ENCODE assay signal across 14 cellular contexts in genomic region chrY:2949590-2950252, GRCh38. TPM values are rescaled to one million over a fixed set of nuclear protein-coding genes. Genes with fewer than 3 reads are reported as not detected.
DNase-seq lines count a peak whose midpoint lies in the region; ATAC-seq and TF ChIP-seq lines count a peak whose summit lies in the region.
"Had no signal": no experiment of that assay in that cellular context is flagged by ENCODE, and none has a peak within 500 bp of the region (broad histone marks: within the 10 kb centered on the region; RNA-seq: fewer than 3 reads in every experiment).

No MANE protein-coding gene starts in this region.

- H3K36me3 ChIP-seq in breast epithelium = no peaks in the 10 kb centered on the region
- H3K36me3 ChIP-seq: adrenal gland, pancreas, upper lobe of right lung had no signal

- peak; percentile 68 for ATAC-seq in HG02973 (IDR thresholded peaks at IDR 0.05; ENCODE audit: unreplicated experiment)
- peak; percentile 87 for ATAC-seq in stimulated activated memory B cell treated with anti-CD40 and anti-IgM and Interleukin-4, amounts not matched to agents 10 μg/mL and 1 μg/mL and 100 μg/mL, for 72 hours
- ATAC-seq: heart left ventricle, pancreas, upper lobe of right lung had no signal

- no peaks in the 10 kb centered on the region for H3K27me3 Mint-ChIP-seq in activated CD4-positive, alpha-beta T cell treated with anti-CD3 and anti-CD28 coated beads, Interleukin-2, amount 10 ng/mL, durations not matched to agents 24 days and 14 days
- H3K27me3 Mint-ChIP-seq in stimulated activated memory B cell treated with anti-CD40 and anti-IgM and Interleukin-4, amounts not matched to agents 10 μg/mL and 1 μg/mL and 100 μg/mL, for 72 hours = no peaks in the 10 kb centered on the region

- TF ChIP-seq CTCF in breast epithelium (IDR thresholded peaks at IDR 0.05) = no peak

- no peaks in the 10 kb centered on the region for H3K27me3 ChIP-seq in breast epithelium
- H3K27me3 ChIP-seq: adrenal gland, heart left ventricle, pancreas, upper lobe of right lung had no signal

- H3K27ac Mint-ChIP-seq in activated CD4-positive, alpha-beta T cell treated with anti-CD3 and anti-CD28 coated beads, Interleukin-2, amount 10 ng/mL, durations not matched to agents 24 days and 14 days = peak overlapping the region; percentile 62
- peak overlapping the region; percentile 79 for H3K27ac Mint-ChIP-seq in stimulated activated memory B cell treated with anti-CD40 and anti-IgM and Interleukin-4, amounts not matched to agents 10 μg/mL and 1 μg/mL and 100 μg/mL, for 72 hours

- no peaks in the 10 kb centered on the region for H3K4me1 ChIP-seq in breast epithelium
- H3K4me1 ChIP-seq: adrenal gland, pancreas, upper lobe of right lung had no signal

- H3K36me3 Mint-ChIP-seq in activated CD4-positive, alpha-beta T cell treated with anti-CD3 and anti-CD28 coated beads, Interleukin-2, amount 10 ng/mL, durations not matched to agents 24 days and 14 days (ENCODE audit: low read depth) = peaks cover 8% of the 10 kb centered on the region
- H3K36me3 Mint-ChIP-seq in stimulated activated memory B cell treated with anti-CD40 and anti-IgM and Interleukin-4, amounts not matched to agents 10 μg/mL and 1 μg/mL and 100 μg/mL, for 72 hours = peaks cover 9% of the 10 kb centered on the region

- TF ChIP-seq POLR2A in breast epithelium (IDR thresholded peaks at IDR 0.05) = no peak

- no peak overlapping the region for H3K4me3 Mint-ChIP-seq in activated CD4-positive, alpha-beta T cell treated with anti-CD3 and anti-CD28 coated beads, Interleukin-2, amount 10 ng/mL, durations not matched to agents 24 days and 14 days
- H3K4me3 Mint-ChIP-seq in stimulated activated memory B cell treated with anti-CD40 and anti-IgM and Interleukin-4, amounts not matched to agents 10 μg/mL and 1 μg/mL and 100 μg/mL, for 72 hours = no peak overlapping the region

- intact Hi-C loops in activated CD4-positive, alpha-beta T cell treated with anti-CD3 and anti-CD28 coated beads, Interleukin-2, amount 10 ng/mL, durations not matched to agents 24 days and 14 days (cut with micrococcal nuclease) = loop anchor here (5.0 kb wide), 1 partner anchor 53 kb away; no protein-coding TSS in a partner anchor
- intact Hi-C loops in breast epithelium (cut with DNase I; ENCODE audit: low total_unique reads) = no loop called here

- DNase-seq in activated effector memory CD4-positive, alpha-beta T cell treated with anti-CD3 and anti-CD28 coated beads, Interleukin-2, amount 50 U/mL, for 16 hours = peak; percentile 72
- no peak for DNase-seq in activated effector memory CD4-positive, alpha-beta T cell treated with Interleukin-2 at 50 U/mL for 16 hours
- no peak for DNase-seq in activated CD4-positive, alpha-beta T cell treated with anti-CD3 and anti-CD28 coated beads, Interleukin-2, amount 10 ng/mL, durations not matched to agents 24 days and 14 days
- DNase-seq in inferior parietal cortex (ENCODE audit: extremely low spot score) = no peak
- DNase-seq in NCI-H2029 treated with DMSO at 0.1 percent for 48 hours (lab: John Stamatoyannopoulos, UW) = no peak
- DNase-seq in breast epithelium (ENCODE audit: low spot score in 2 of 2) = no peak
- DNase-seq: adrenal gland, heart left ventricle, NCI-H446, pancreas, upper lobe of right lung had no signal

- H3K27ac ChIP-seq in breast epithelium = no peak overlapping the region
- H3K27ac ChIP-seq: adrenal gland, heart left ventricle, pancreas, upper lobe of right lung had no signal

- no peak overlapping the region for H3K4me3 ChIP-seq in breast epithelium
- H3K4me3 ChIP-seq: adrenal gland, heart left ventricle, pancreas, upper lobe of right lung had no signal

- H3K9me3 Mint-ChIP-seq in activated CD4-positive, alpha-beta T cell treated with anti-CD3 and anti-CD28 coated beads, Interleukin-2, amount 10 ng/mL, durations not matched to agents 24 days and 14 days = no peaks in the 10 kb centered on the region
- H3K9me3 Mint-ChIP-seq in stimulated activated memory B cell treated with anti-CD40 and anti-IgM and Interleukin-4, amounts not matched to agents 10 μg/mL and 1 μg/mL and 100 μg/mL, for 72 hours = no peaks in the 10 kb centered on the region

- H3K9me3 ChIP-seq in breast epithelium = no peaks in the 10 kb centered on the region
- H3K9me3 ChIP-seq: adrenal gland, heart left ventricle, pancreas, upper lobe of right lung had no signal

- peaks cover 20% of the 10 kb centered on the region for H3K4me1 Mint-ChIP-seq in activated CD4-positive, alpha-beta T cell treated with anti-CD3 and anti-CD28 coated beads, Interleukin-2, amount 10 ng/mL, durations not matched to agents 24 days and 14 days
- peaks cover 34% of the 10 kb centered on the region for H3K4me1 Mint-ChIP-seq in stimulated activated memory B cell treated with anti-CD40 and anti-IgM and Interleukin-4, amounts not matched to agents 10 μg/mL and 1 μg/mL and 100 μg/mL, for 72 hours

RNA-seq across cellular contexts. Expression of gene ZFY, which starts 14.5 kb away (rescaled TPM):
- 15.9 and 18.4 TPM in 2 replicates for total RNA-seq in activated CD4-positive, alpha-beta T cell treated with anti-CD3 and anti-CD28 coated beads, Interleukin-2, amount 10 ng/mL, durations not matched to agents 24 days and 14 days
- total RNA-seq in breast epithelium = 10 to 100 TPM in 1 of 3 donors, under 1 TPM in 1, not detected in 1; under 0.01 to 18.4 TPM
- total RNA-seq: cerebellum had no signal
